ENCODE assay signal across 28 cellular contexts in the genomic region with DNA sequence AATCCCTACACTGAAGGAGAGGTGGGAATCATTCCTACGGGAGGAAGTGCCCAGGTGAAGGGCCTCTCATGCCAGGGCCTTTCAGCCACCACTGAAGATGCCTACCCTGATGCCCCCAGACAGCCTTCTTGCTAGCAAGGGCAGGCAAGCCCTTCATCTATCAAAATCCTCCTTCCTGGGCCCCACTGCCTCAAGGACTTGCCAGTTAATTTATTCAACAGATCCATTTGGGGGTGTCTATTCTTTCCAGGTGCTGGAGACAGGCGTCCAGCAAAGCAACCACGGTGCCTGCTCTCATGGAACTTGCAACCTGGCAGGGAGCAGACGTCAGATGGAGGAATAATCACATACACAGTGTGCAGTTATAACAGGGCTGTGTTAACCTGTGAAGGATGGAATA.
"Had no signal": no experiment of that assay in that cellular context is flagged by ENCODE, and none has a peak within 500 bp of the region (broad histone marks: within the 10 kb centered on the region; RNA-seq: fewer than 3 reads in every experiment).

No MANE protein-coding gene starts in this region.

- H3K27me3 ChIP-seq: foreskin keratinocyte, heart left ventricle, tibial nerve had no signal

- H3K79me2 ChIP-seq: parathyroid adenoma had no signal

- ATAC-seq: activated T-cell treated with anti-CD3 and anti-CD28 coated beads, Interleukin-2, amount 50 U/mL, for 4 hours; effector memory CD8-positive, alpha-beta T cell; foreskin keratinocyte; heart left ventricle; left colon; naive thymus-derived CD4-positive, alpha-beta T cell; psoas muscle had no signal

- H2AFZ ChIP-seq: parathyroid adenoma had no signal

- H3K9ac ChIP-seq: parathyroid adenoma had no signal

- H3K9me3 Mint-ChIP-seq: activated naive CD4-positive, alpha-beta T cell treated with anti-CD3 and anti-CD28 coated beads, Interleukin-2, amount 50 U/mL, for 24 hours; activated T-cell treated with anti-CD3 and anti-CD28 coated beads, Interleukin-2, amount 50 U/mL, for 4 hours; immature natural killer cell; mesothelial cell of epicardium had no signal

- H3K9me3 ChIP-seq: psoas muscle, tibial nerve had no signal

- DNase-seq: activated CD4-positive, alpha-beta T cell treated with anti-CD3 and anti-CD28 coated beads, Interleukin-2, amount 50 U/mL, for 1 hour; activated CD4-positive, CD25-positive, alpha-beta regulatory T cell treated with anti-CD3 and anti-CD28 coated beads, Interleukin-2, amount 50 U/mL, for 72 hours; activated T-cell treated with anti-CD3 and anti-CD28 coated beads, Interleukin-2, amount 50 U/mL, for 4 hours; anterior cingulate cortex; cerebellar nuclear complex; dorsolateral prefrontal cortex; effector memory CD8-positive, alpha-beta T cell; foreskin keratinocyte; heart left ventricle; hypothalamus; immature natural killer cell; kidney; left colon; nucleus accumbens; psoas muscle; stimulated activated CD4-positive, alpha-beta T cell treated with anti-CD3 and anti-CD28 coated beads, Interleukin-1b, Interleukin-23, amount 100 ng/mL, for 48 hours; stimulated activated CD4-positive, alpha-beta T cell treated with anti-CD3 and anti-CD28 coated beads, Interleukin-4, amount 100 ng/mL, for 4 hours; stimulated activated CD8-positive, alpha-beta memory T cell treated with anti-CD3 and anti-CD28 coated beads, Interleukin-4, amount 100 ng/mL, for 48 hours; stimulated activated naive CD4-positive, alpha-beta T cell; T-helper 2 cell had no signal

- H3K4me1 Mint-ChIP-seq: mesothelial cell of epicardium had no signal

- H3K27me3 Mint-ChIP-seq: activated naive CD4-positive, alpha-beta T cell treated with anti-CD3 and anti-CD28 coated beads, Interleukin-2, amount 50 U/mL, for 24 hours; effector memory CD8-positive, alpha-beta T cell had no signal

- H3K4me2 ChIP-seq: smooth muscle cell had no signal

- H3K4me3 Mint-ChIP-seq: activated naive CD4-positive, alpha-beta T cell treated with anti-CD3 and anti-CD28 coated beads, Interleukin-2, amount 50 U/mL, for 24 hours; activated T-cell treated with anti-CD3 and anti-CD28 coated beads, Interleukin-2, amount 50 U/mL, for 4 hours; effector memory CD8-positive, alpha-beta T cell; immature natural killer cell; mesothelial cell of epicardium; naive thymus-derived CD4-positive, alpha-beta T cell had no signal

- H3K4me3 ChIP-seq: coronary artery, dorsolateral prefrontal cortex, heart left ventricle, psoas muscle, smooth muscle cell, tibial nerve had no signal

- H3K36me3 Mint-ChIP-seq: activated naive CD4-positive, alpha-beta T cell treated with anti-CD3 and anti-CD28 coated beads, Interleukin-2, amount 50 U/mL, for 24 hours; immature natural killer cell; mesothelial cell of epicardium had no signal

- H3K27ac ChIP-seq: coronary artery, dorsolateral prefrontal cortex, foreskin keratinocyte, heart left ventricle, parathyroid adenoma, psoas muscle, tibial nerve had no signal

- H3K36me3 ChIP-seq: heart left ventricle, tibial nerve had no signal

- H3K4me1 ChIP-seq: foreskin keratinocyte, heart left ventricle, psoas muscle, tibial nerve had no signal

- H3K27ac Mint-ChIP-seq: activated T-helper 2 cell treated with anti-CD3 and anti-CD28 coated beads, Interferon-gamma antibody, Interleukin-2, Interleukin-4, amounts not matched to agents 10 μg/mL and 5 μg/mL and 100 μg/mL, durations not matched to agents 14 hours and 24 hours and 36 hours; immature natural killer cell; mesothelial cell of epicardium had no signal
